1 cellular context compared by ENCODE assay signal in genomic region chrX:44903842-44904530, GRCh38.
TF ChIP-seq lines count a peak whose summit lies in the region.

No MANE protein-coding gene starts in this region.

TF ChIP-seq in K562, 482 proteins besides CTCF, POLR2A, EP300 and RAD21 (continued from another document):
- TF ChIP-seq GTF2F1 (IDR thresholded peaks at IDR 0.05; ENCODE audit: low read depth, low read length) (no peak), RFX5 (IDR thresholded peaks at IDR 0.05; ENCODE audit: low read depth, low read length) (no peak), PTRF (tag; IDR thresholded peaks at IDR 0.05) (no peak), ZNF184 (CRISPR knock-in tag; IDR thresholded peaks at IDR 0.05) (no peak), RNF2 (IDR thresholded peaks at IDR 0.05) (no peak), CBFA2T2 (conservative IDR thresholded peaks at IDR 0.05) (no peak), TCF7 (IDR thresholded peaks at IDR 0.05; ENCODE audit: borderline replicate concordance) (no peak), DPF2 (IDR thresholded peaks at IDR 0.05) (no peak), ZNF699 (CRISPR knock-in tag; IDR thresholded peaks at IDR 0.05; ENCODE audit: insufficient replicate concordance) (no peak), EZH2 (IDR thresholded peaks at IDR 0.05; ENCODE audit: borderline replicate concordance, low read depth, low read length) (no peak), ZNF778 (CRISPR knock-in tag; IDR thresholded peaks at IDR 0.05) (no peak), PML (IDR thresholded peaks at IDR 0.05; ENCODE audit: low read length) (no peak), MCM5 (IDR thresholded peaks at IDR 0.05; ENCODE audit: low read depth) (no peak), ZNF445 (CRISPR knock-in tag; IDR thresholded peaks at IDR 0.05; ENCODE audit: low read depth) (no peak)
- TF ChIP-seq, protein P1, sequence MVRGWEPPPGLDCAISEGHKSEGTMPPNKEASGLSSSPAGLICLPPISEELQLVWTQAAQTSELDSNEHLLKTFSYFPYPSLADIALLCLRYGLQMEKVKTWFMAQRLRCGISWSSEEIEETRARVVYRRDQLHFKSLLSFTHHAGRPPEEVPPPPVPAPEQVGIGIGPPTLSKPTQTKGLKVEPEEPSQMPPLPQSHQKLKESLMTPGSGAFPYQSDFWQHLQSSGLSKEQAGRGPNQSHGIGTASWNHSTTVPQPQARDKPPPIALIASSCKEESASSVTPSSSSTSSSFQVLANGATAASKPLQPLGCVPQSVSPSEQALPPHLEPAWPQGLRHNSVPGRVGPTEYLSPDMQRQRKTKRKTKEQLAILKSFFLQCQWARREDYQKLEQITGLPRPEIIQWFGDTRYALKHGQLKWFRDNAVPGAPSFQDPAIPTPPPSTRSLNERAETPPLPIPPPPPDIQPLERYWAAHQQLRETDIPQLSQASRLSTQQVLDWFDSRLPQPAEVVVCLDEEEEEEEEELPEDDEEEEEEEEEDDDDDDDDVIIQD (CRISPR knock-in tag; IDR thresholded peaks at IDR 0.05), result no peak
